ENCODE assay signal across 8 cellular contexts in the genomic region with DNA sequence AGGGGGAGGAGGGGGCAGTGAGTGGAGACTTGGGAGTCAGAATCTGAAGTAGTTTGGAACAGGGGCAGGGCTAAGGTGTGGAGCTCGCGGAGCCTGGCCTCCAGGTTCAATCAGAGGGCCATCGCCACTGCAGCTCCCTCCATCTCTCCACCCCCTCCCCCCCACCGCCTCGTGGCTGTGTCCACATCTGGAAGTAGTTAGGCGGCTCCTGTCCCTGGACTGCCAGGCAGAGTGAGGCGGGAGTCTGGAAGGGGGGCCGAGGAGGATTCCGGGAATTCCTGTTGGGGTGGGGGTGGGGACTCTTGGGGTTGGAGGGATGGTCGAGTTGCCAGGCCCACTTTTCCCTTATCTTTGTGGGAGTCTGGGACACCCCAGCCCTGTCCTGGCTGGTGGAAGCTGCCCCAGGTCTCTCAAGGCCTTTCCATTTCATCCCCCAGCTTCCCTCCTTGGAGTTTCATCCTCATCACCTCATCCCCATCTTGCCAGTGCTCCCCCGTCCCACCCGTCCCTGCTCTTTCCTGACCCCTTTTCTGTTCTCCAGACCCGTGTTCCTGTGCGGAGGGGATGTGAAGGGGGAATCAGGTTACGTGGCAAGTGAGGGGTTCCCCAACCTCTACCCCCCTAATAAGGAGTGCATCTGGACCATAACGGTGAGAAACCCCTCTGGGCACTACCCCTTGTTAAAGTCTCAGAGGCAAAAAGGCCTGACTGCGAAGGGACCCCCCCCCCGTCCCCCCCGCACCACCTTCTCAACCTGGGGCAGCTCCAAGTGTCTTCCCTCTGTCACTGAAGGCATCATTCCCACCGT. TPM values are rescaled to one million over a fixed set of nuclear protein-coding genes. Genes with fewer than 3 reads are reported as not detected.
DNase-seq lines count a peak whose midpoint lies in the region; FAIRE-seq and TF ChIP-seq lines count a peak whose summit lies in the region.

No MANE protein-coding gene starts in this region.

- no peaks in the 10 kb centered on the region for H3K36me3 Mint-ChIP-seq in activated naive CD8-positive, alpha-beta T cell treated with anti-CD3 and anti-CD28 coated beads for 36 hours

- H3K9me3 Mint-ChIP-seq in activated naive CD8-positive, alpha-beta T cell treated with anti-CD3 and anti-CD28 coated beads for 36 hours, result no peaks in the 10 kb centered on the region

- H3K27me3 Mint-ChIP-seq in activated naive CD8-positive, alpha-beta T cell treated with anti-CD3 and anti-CD28 coated beads for 36 hours, result no peaks in the 10 kb centered on the region

- DNase-seq in NCI-H748 (lab: John Stamatoyannopoulos, UW; ENCODE audit: unreplicated experiment) (peak; percentile 19), NCI-H748 treated with DMSO at 0.1 percent for 48 hours (lab: John Stamatoyannopoulos, UW) (no peak), suprapubic skin (ENCODE audit: low spot score in 2 of 2) (peak in 1 of 2 donors; percentile 89), D721Med (ENCODE audit: insufficient read length, low spot score) (no peak), HK-2 (ENCODE audit: unreplicated experiment) (no peak)
- DNase-seq in activated naive CD8-positive, alpha-beta T cell treated with anti-CD3 and anti-CD28 coated beads for 36 hours, result no peak
- DNase-seq in stimulated activated CD4-positive, alpha-beta T cell treated with anti-CD3 and anti-CD28 coated beads, Interleukin-2, amount 100 ng/mL, for 24 hours, result no peak

- H3K4me3 ChIP-seq in iPS-18c (ENCODE audit: insufficient read depth, low read depth, low read length), result peak overlapping the region; percentile 63
- H3K4me3 ChIP-seq in suprapubic skin, result peak overlapping the region; percentile 78

- H3K4me1 Mint-ChIP-seq in activated naive CD8-positive, alpha-beta T cell treated with anti-CD3 and anti-CD28 coated beads for 36 hours, result peaks cover 13% of the 10 kb centered on the region

- H3K36me3 ChIP-seq in suprapubic skin, result no peaks in the 10 kb centered on the region

- H3K4me3 Mint-ChIP-seq in activated naive CD8-positive, alpha-beta T cell treated with anti-CD3 and anti-CD28 coated beads for 36 hours, result peak overlapping the region; percentile 79

- 48% methylated on average over 17 of the region's 20 CpGs for WGBS in suprapubic skin

- H3K27me3 ChIP-seq in suprapubic skin, result no peaks in the 10 kb centered on the region

- TF ChIP-seq CTCF in suprapubic skin (IDR thresholded peaks at IDR 0.05) (no peak), D721Med (IDR thresholded peaks at IDR 0.05; ENCODE audit: insufficient read depth, missing control alignments) (no peak)

- TF ChIP-seq EP300 in suprapubic skin (IDR thresholded peaks at IDR 0.05), result no peak

- H3K27ac ChIP-seq in suprapubic skin, result peak overlapping the region; percentile 81

- H3K4me1 ChIP-seq in suprapubic skin, result peaks cover 39% of the 10 kb centered on the region

- H3K27ac Mint-ChIP-seq in activated naive CD8-positive, alpha-beta T cell treated with anti-CD3 and anti-CD28 coated beads for 36 hours, result no peak overlapping the region

- no peaks in the 10 kb centered on the region for H3K9me3 ChIP-seq in iPS-18c (ENCODE audit: control insufficient read depth, insufficient read depth, low read length)
- no peaks in the 10 kb centered on the region for H3K9me3 ChIP-seq in suprapubic skin

- FAIRE-seq in D721Med (lab: Jason Lieb, UNC), result no peak

- no peak for TF ChIP-seq POLR2A in suprapubic skin (IDR thresholded peaks at IDR 0.05)

RNA-seq across cellular contexts. Expression of gene PCOLCE, which starts 0.9 kb away (rescaled TPM):
- 1 to 10 TPM; 4.0 TPM for total RNA-seq in activated naive CD8-positive, alpha-beta T cell treated with anti-CD3 and anti-CD28 coated beads for 36 hours
- 10 to 100 TPM; 14.1 to 18.3 (median 15.6) TPM for total RNA-seq in suprapubic skin

RNA-seq across cellular contexts. Expression of gene MOSPD3, which starts 9.2 kb away (rescaled TPM):
- 10 to 100 TPM in 1 of 2 experiments, 1 to 10 TPM in 1; 9.7 to 10.0 TPM for total RNA-seq in activated naive CD8-positive, alpha-beta T cell treated with anti-CD3 and anti-CD28 coated beads for 36 hours
- total RNA-seq in suprapubic skin, result 10 to 100 TPM; 18.0 to 35.5 (median 28.5) TPM

RNA-seq across cellular contexts. Expression of gene FBXO24, which starts 17.0 kb away (rescaled TPM):
- total RNA-seq in activated naive CD8-positive, alpha-beta T cell treated with anti-CD3 and anti-CD28 coated beads for 36 hours, result under 1 TPM; 0.54 to 0.80 TPM
- 1 to 10 TPM in 1 of 4 donors, under 1 TPM in 3; 0.47 to 2.4 (median 0.57) TPM for total RNA-seq in suprapubic skin

RNA-seq across cellular contexts. Expression of gene LRCH4, which starts 17.2 kb away (rescaled TPM):
- total RNA-seq in activated naive CD8-positive, alpha-beta T cell treated with anti-CD3 and anti-CD28 coated beads for 36 hours, result 10 to 100 TPM; 65.6 to 68.1 TPM
- total RNA-seq in suprapubic skin, result 100 to 1,000 TPM in 1 of 4 donors, 10 to 100 TPM in 3; 37.6 to 101 (median 56.2) TPM

RNA-seq across cellular contexts. Expression of gene SAP25, which starts 29.4 kb away (rescaled TPM):
- 1 to 10 TPM; 4.4 to 6.0 TPM for total RNA-seq in activated naive CD8-positive, alpha-beta T cell treated with anti-CD3 and anti-CD28 coated beads for 36 hours
- 1 to 10 TPM in 2 of 4 donors, not detected in 2; 2.7 to 3.8 TPM for total RNA-seq in suprapubic skin
